17 cellular contexts compared by ENCODE assay signal in the genomic region with DNA sequence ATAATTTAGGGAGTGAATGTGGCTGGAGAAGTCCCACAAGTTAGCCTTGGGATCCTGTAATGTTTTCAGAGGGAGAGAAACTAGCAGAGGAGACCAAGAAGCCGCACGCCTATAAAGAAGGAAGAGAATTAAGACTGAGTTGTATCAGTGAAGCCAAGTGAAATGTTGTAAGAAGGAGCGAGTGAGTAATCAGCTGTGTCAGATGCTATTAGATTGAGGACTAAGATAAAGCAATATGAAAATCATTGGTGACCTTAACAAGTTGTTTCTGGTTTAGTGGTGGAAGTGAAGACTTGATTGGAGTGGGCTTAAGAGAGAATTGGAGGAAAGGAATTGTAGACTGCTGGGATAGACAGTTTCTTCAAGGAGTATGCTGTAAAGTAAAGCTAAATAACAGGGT. TPM values are rescaled to one million over a fixed set of nuclear protein-coding genes. Genes with fewer than 3 reads are reported as not detected.
DNase-seq lines count a peak whose midpoint lies in the region; ATAC-seq and TF ChIP-seq lines count a peak whose summit lies in the region.
"Had no signal": no experiment of that assay in that cellular context is flagged by ENCODE, and none has a peak within 500 bp of the region (broad histone marks: within the 10 kb centered on the region; RNA-seq: fewer than 3 reads in every experiment).

No MANE protein-coding gene starts in this region.

- H3K9ac ChIP-seq in mesenchymal stem cell (ENCODE audit: low read length): peak overlapping the region; percentile 59

- H3K4me2 ChIP-seq in mesenchymal stem cell (ENCODE audit: low read length, poor library complexity, severe bottlenecking): no peak overlapping the region

- H3K23ac ChIP-seq in mesenchymal stem cell (ENCODE audit: low read length in 2 of 2): no peak overlapping the region

- H3K4me3 ChIP-seq in NB4 (ENCODE audit: low read depth, low read length) (no peak overlapping the region), mesenchymal stem cell (ENCODE audit: insufficient read depth in 1 of 2, low read depth in 1 of 2, low read length in 2 of 2) (peak overlapping the region in 1 of 2 experiments; percentile 58)
- H3K4me3 ChIP-seq: body of pancreas, SJSA1, tibial artery had no signal

- H2BK120ac ChIP-seq in mesenchymal stem cell (ENCODE audit: low read depth, low read length): no peak overlapping the region

- H4K91ac ChIP-seq in mesenchymal stem cell (ENCODE audit: low read length): no peak overlapping the region

- H3K4ac ChIP-seq in mesenchymal stem cell (ENCODE audit: low read depth in 1 of 2, low read length in 2 of 2): no peak overlapping the region

- H2AFZ ChIP-seq in mesenchymal stem cell (ENCODE audit: low read depth, low read length): no peak overlapping the region

- peaks cover 12% of the 10 kb centered on the region for H3K79me1 ChIP-seq in mesenchymal stem cell (replicated peaks; ENCODE audit: low read length, poor library complexity, severe bottlenecking)

- no peaks in the 10 kb centered on the region for H3K27me3 ChIP-seq in mesenchymal stem cell (ENCODE audit: control insufficient read depth in 1 of 2, insufficient read depth in 1 of 2, low read length in 2 of 2)
- H3K27me3 ChIP-seq: body of pancreas, SJSA1, tibial artery had no signal

- 91% methylated on average over 3 of the region's 3 CpGs for WGBS in mesenchymal stem cell

- H3K9me3 ChIP-seq in mesenchymal stem cell (ENCODE audit: control insufficient read depth, low read length): no peaks in the 10 kb centered on the region
- H3K9me3 ChIP-seq: body of pancreas, SJSA1, tibial artery had no signal

- TF ChIP-seq POLR2A in NB4 (IDR thresholded peaks at IDR 0.05; ENCODE audit: extremely low read depth, insufficient read length): no peak

- H2BK15ac ChIP-seq in mesenchymal stem cell (ENCODE audit: low read depth, poor library complexity, severe bottlenecking): no peak overlapping the region

- no peak overlapping the region for H3K27ac ChIP-seq in mesenchymal stem cell (ENCODE audit: low read length, poor library complexity, severe bottlenecking)
- H3K27ac ChIP-seq: body of pancreas, tibial artery had no signal

- no peak for TF ChIP-seq CTCF in NB4 (IDR thresholded peaks at IDR 0.05; ENCODE audit: low read depth, low read length)

- H4K8ac ChIP-seq in mesenchymal stem cell (ENCODE audit: low read length): no peak overlapping the region

- ATAC-seq in GM19328 (IDR thresholded peaks at IDR 0.05; ENCODE audit: unreplicated experiment): no peak
- ATAC-seq: activated CD8-positive, alpha-beta T cell treated with anti-CD3 and anti-CD28 coated beads, Interleukin-2, amount 10 ng/mL, durations not matched to agents 7 days and 5 days; body of pancreas; right cardiac atrium had no signal

- peaks cover 3% of the 10 kb centered on the region for H3K4me1 ChIP-seq in mesenchymal stem cell (ENCODE audit: control insufficient read depth, insufficient read depth, low read depth, low read length)
- H3K4me1 ChIP-seq: body of pancreas had no signal

- no peak overlapping the region for H2AK5ac ChIP-seq in mesenchymal stem cell (ENCODE audit: low read length, severe bottlenecking)

- H3K14ac ChIP-seq in mesenchymal stem cell (ENCODE audit: low read length in 2 of 2): no peak overlapping the region

- no peak overlapping the region for H2BK5ac ChIP-seq in mesenchymal stem cell (ENCODE audit: low read depth, low read length, poor library complexity, severe bottlenecking)

- DNase-seq in AG08396 (ENCODE audit: low spot score) (peak; percentile 33), NB4 (ENCODE audit: low read depth) (peak; percentile 18), dermis blood vessel endothelial cell (peak; percentile 22), mesenchymal stem cell (peak; percentile 47), DMS 273 treated with DMSO at 0.1 percent for 48 hours (lab: John Stamatoyannopoulos, UW) (no peak), COLO829 (ENCODE audit: low spot score) (no peak)
- no peak for DNase-seq in activated CD4-positive, alpha-beta T cell treated with anti-CD3 and anti-CD28 coated beads for 4 hours
- DNase-seq: activated CD8-positive, alpha-beta T cell treated with anti-CD3 and anti-CD28 coated beads, Interleukin-2, amount 10 ng/mL, durations not matched to agents 7 days and 5 days; activated effector memory CD4-positive, alpha-beta T cell treated with anti-CD3 and anti-CD28 coated beads, Interleukin-2, amount 50 U/mL, for 16 hours; body of pancreas; GOT3; nephron progenitor cell; right cardiac atrium; stimulated activated CD4-positive, alpha-beta T cell treated with anti-CD3 and anti-CD28 coated beads, Interleukin-4, amount 100 ng/mL, for 24 hours; tibial artery had no signal

- no peak overlapping the region for H3K18ac ChIP-seq in mesenchymal stem cell (ENCODE audit: low read depth in 1 of 2, low read length in 2 of 2)

- H2BK12ac ChIP-seq in mesenchymal stem cell (ENCODE audit: low read length in 2 of 2): no peak overlapping the region

- no peaks in the 10 kb centered on the region for H3K36me3 ChIP-seq in mesenchymal stem cell (ENCODE audit: control insufficient read depth in 1 of 2, insufficient read depth in 2 of 2, low read depth in 1 of 2, low read length in 2 of 2)
- H3K36me3 ChIP-seq: tibial artery had no signal

RNA-seq across cellular contexts. Expression of a gene that starts 8.8 kb away (rescaled TPM):
- 22.5 and 32.7 TPM in 2 replicates for total RNA-seq in dermis blood vessel endothelial cell
- polyA plus RNA-seq in mesenchymal stem cell (2013, experiment 1 of 2): 58.4 TPM
- polyA plus RNA-seq in mesenchymal stem cell (2013, experiment 2 of 2): 56.6 TPM

Comparison
In these comparisons a context has a peak if more than half of its experiments do, and no peak if none do; other contexts are left out.
1. DNase-seq: peak in AG08396 (single experiment), NB4 (single experiment), dermis blood vessel endothelial cell (single experiment) and mesenchymal stem cell (single experiment); none in activated CD4-positive, alpha-beta T cell treated with anti-CD3 and anti-CD28 coated beads for 4 hours (0 of 2), DMS 273 treated with DMSO at 0.1 percent for 48 hours (single experiment) and COLO829 (single experiment).